ENCODE assay signal across 1 cellular context in genomic region chr20:43981535-43981934, GRCh38.
TF ChIP-seq lines count a peak whose summit lies in the region.

No MANE protein-coding gene starts in this region.

TF ChIP-seq in HepG2, 621 proteins besides CTCF, POLR2A, EP300 and RAD21 (continued from another document):
- TF ChIP-seq NCOA2 (CRISPR knock-in tag; IDR thresholded peaks at IDR 0.05) = no peak
- no peak for TF ChIP-seq ATF4 (CRISPR knock-in tag; IDR thresholded peaks at IDR 0.05)
- no peak for TF ChIP-seq TEF (CRISPR knock-in tag; IDR thresholded peaks at IDR 0.05)
